1 cellular context compared by ENCODE assay signal in genomic region chr11:22878604-22879003, GRCh38.
TF ChIP-seq lines count a peak whose summit lies in the region.

No MANE protein-coding gene starts in this region.

TF ChIP-seq in endothelial cell of umbilical vein, 7 proteins besides CTCF, POLR2A, EP300 and RAD21 (continued from another document):
- TF ChIP-seq MAX (IDR thresholded peaks at IDR 0.05; ENCODE audit: insufficient read depth, insufficient read length) = no peak
- TF ChIP-seq MYC (IDR thresholded peaks at IDR 0.05; ENCODE audit: low read depth, low read length) = no peak
- TF ChIP-seq EZH2 (IDR thresholded peaks at IDR 0.05; ENCODE audit: borderline replicate concordance, low read depth, low read length, severe bottlenecking) = no peak
- TF ChIP-seq POLR2AphosphoS5 (IDR thresholded peaks at IDR 0.05; ENCODE audit: insufficient read depth, low read depth, low read length) = no peak
- no peak for TF ChIP-seq FOS (IDR thresholded peaks at IDR 0.05; ENCODE audit: borderline replicate concordance, insufficient read depth, low read length)
- no peak for TF ChIP-seq GATA2 (IDR thresholded peaks at IDR 0.05; ENCODE audit: insufficient read depth, insufficient read length, low read depth, low read length)
TF ChIP-seq in endothelial cell of umbilical vein: peak in this region for 0.
